8 cellular contexts compared by ENCODE assay signal in the genomic region with DNA sequence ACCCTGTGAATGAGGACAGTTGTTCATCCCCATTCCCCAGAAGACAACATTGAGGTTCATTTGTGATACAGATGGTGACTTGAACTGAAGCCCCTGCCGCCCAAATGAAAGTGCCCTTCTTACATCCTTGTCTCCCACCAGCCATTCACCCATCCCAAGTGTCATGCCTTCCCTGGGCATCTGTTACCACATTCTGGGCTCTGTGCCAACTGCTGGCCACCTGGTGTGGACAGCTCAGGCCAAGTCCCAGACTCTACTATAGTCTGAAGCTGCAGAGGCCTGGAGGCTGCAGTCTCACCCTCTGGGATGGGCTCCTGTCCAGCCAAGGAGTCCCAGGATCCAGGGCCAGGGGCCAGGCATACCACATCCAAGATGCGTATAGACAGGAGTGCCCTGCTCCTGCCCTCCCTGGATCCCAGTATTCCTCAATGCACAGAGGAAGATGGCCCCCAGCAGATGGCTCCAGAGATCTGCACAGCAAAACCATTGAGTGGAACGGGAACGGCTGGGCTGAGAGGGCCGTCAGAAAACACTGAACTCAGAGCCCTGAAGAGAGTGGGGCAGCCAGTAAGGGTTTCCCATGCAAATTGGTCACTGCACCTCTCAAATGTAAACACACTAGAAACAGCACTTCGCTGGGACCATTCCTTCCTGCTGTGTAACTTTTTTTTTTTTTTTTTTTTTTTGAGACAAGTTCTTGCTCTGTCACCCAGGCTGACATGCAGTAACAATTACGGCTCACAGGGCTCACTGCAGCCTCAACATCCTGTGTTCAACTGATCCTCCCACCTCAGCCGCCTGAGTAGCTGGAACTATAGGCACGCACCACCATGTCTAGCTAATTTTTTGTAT. TPM values are rescaled to one million over a fixed set of nuclear protein-coding genes. Genes with fewer than 3 reads are reported as not detected.
A peak's percentile ranks its signal among the peaks of the same experiment; 100 is the strongest.
DNase-seq lines count a peak whose midpoint lies in the region; ATAC-seq and TF ChIP-seq lines count a peak whose summit lies in the region.

No MANE protein-coding gene starts in this region.

- DNase-seq in Caco-2 (peak; percentile 91 to 92), H7 (peak; percentile 85), NCI-H446 (lab: John Stamatoyannopoulos, UW) (peak; percentile 99), lung (ENCODE audit: low spot score) (peak; percentile 84), MM.1S (no peak)
- DNase-seq in activated CD4-positive, alpha-beta T cell treated with anti-CD3 and anti-CD28 coated beads, Interleukin-2, amount 10 ng/mL, durations not matched to agents 24 days and 14 days: peak; percentile 88
- peak; percentile 54 for DNase-seq in stimulated activated naive CD8-positive, alpha-beta T cell treated with anti-CD3 and anti-CD28 coated beads, Interleukin-15, Interleukin-2, amounts not matched to agents 100 U/mL and 50 U/mL, for 24 hours

- H3K9ac ChIP-seq in duodenal mucosa (ENCODE audit: low read depth in 1 of 2, low read length in 2 of 2): peak overlapping the region; percentile 58
- no peak overlapping the region for H3K9ac ChIP-seq in MM.1S (ENCODE audit: low read length)

- CTCF ChIA-PET in Caco-2 (lab: Charles Lee): interaction anchor here (0.5 to 2.5 kb wide), 10 partner anchors 14 to 705 kb away, joined by 3 to 11 read pairs (median 7); no protein-coding TSS in a partner anchor

- H3K27ac ChIP-seq in duodenal mucosa (ENCODE audit: low read depth, low read length) (peak overlapping the region; percentile 49), lung (ENCODE audit: low read depth in 1 of 2, low read length in 1 of 2) (peak overlapping the region in 1 of 2 donors; percentile 85), MM.1S (ENCODE audit: low read length) (no peak overlapping the region)

- peaks cover 36% of the 10 kb centered on the region for H3K36me3 Mint-ChIP-seq in Caco-2 (ENCODE audit: insufficient read depth, unreplicated experiment)
- peaks cover 15% of the 10 kb centered on the region for H3K36me3 Mint-ChIP-seq in activated CD4-positive, alpha-beta T cell treated with anti-CD3 and anti-CD28 coated beads, Interleukin-2, amount 10 ng/mL, durations not matched to agents 24 days and 14 days (ENCODE audit: low read depth)

- no peak overlapping the region for H3K4me3 ChIP-seq in Caco-2 (ENCODE audit: low read depth, low read length)
- no peak overlapping the region for H3K4me3 ChIP-seq in H7 (ENCODE audit: insufficient read depth, low read depth, low read length)
- peak overlapping the region in 1 of 2 donors; percentile 32 for H3K4me3 ChIP-seq in duodenal mucosa (ENCODE audit: low read depth in 1 of 2, low read length in 2 of 2)
- no peak overlapping the region for H3K4me3 ChIP-seq in lung
- H3K4me3 ChIP-seq in MM.1S (ENCODE audit: low read length): no peak overlapping the region

- H3K9me2 ChIP-seq in MM.1S (replicated peaks; ENCODE audit: insufficient read depth, low read length): no peaks in the 10 kb centered on the region

- H3K36me3 ChIP-seq in Caco-2 (ENCODE audit: control insufficient read depth, insufficient read depth, low read length) (no peaks in the 10 kb centered on the region), H7 (replicated peaks; ENCODE audit: control insufficient read depth, insufficient read depth, low read length) (no peaks in the 10 kb centered on the region), duodenal mucosa (ENCODE audit: control insufficient read depth in 1 of 2, insufficient read depth in 2 of 2, low read length in 2 of 2) (peaks cover 0 to 11% of the 10 kb centered on the region in 2 donors), lung (ENCODE audit: control insufficient read depth in 2 of 2, insufficient read depth in 2 of 2, low read length in 2 of 2) (peaks cover 0 to 7% of the 10 kb centered on the region in 2 donors), MM.1S (replicated peaks; ENCODE audit: insufficient read depth, low read length) (no peaks in the 10 kb centered on the region)

- peak; percentile 82 for ATAC-seq in lung (ENCODE audit: insufficient read depth, low FRiP score)
- peak; percentile 51 for ATAC-seq in stimulated activated naive CD8-positive, alpha-beta T cell treated with anti-CD3 and anti-CD28 coated beads, Interleukin-15, Interleukin-2, amounts not matched to agents 100 U/mL and 50 U/mL, for 24 hours

- TF ChIP-seq CTCF in Caco-2 (IDR thresholded peaks at IDR 0.05; ENCODE audit: insufficient read depth in 1 of 2, low read depth in 1 of 2, low read length in 1 of 2, severe bottlenecking in 1 of 2, unreplicated experiment in 1 of 2) (peak; percentile 90 to 98), lung (IDR thresholded peaks at IDR 0.05; ENCODE audit: control extremely low read depth, extremely low read depth) (peak; percentile 70), MM.1S (IDR thresholded peaks at IDR 0.05; ENCODE audit: low read length) (no peak)

- peaks cover 9% of the 10 kb centered on the region for H3K9me3 Mint-ChIP-seq in Caco-2 (ENCODE audit: unreplicated experiment)
- peaks cover 4% of the 10 kb centered on the region for H3K9me3 Mint-ChIP-seq in activated CD4-positive, alpha-beta T cell treated with anti-CD3 and anti-CD28 coated beads, Interleukin-2, amount 10 ng/mL, durations not matched to agents 24 days and 14 days

- H3K27ac Mint-ChIP-seq in Caco-2 (ENCODE audit: unreplicated experiment): peak overlapping the region; percentile 8
- H3K27ac Mint-ChIP-seq in activated CD4-positive, alpha-beta T cell treated with anti-CD3 and anti-CD28 coated beads, Interleukin-2, amount 10 ng/mL, durations not matched to agents 24 days and 14 days: peak overlapping the region; percentile 77

- no peak overlapping the region for H2AFZ ChIP-seq in MM.1S (ENCODE audit: low read length)

- no peaks in the 10 kb centered on the region for H3K27me3 Mint-ChIP-seq in Caco-2 (ENCODE audit: insufficient read depth, unreplicated experiment)
- H3K27me3 Mint-ChIP-seq in activated CD4-positive, alpha-beta T cell treated with anti-CD3 and anti-CD28 coated beads, Interleukin-2, amount 10 ng/mL, durations not matched to agents 24 days and 14 days: no peaks in the 10 kb centered on the region

- no peaks in the 10 kb centered on the region for H3F3A ChIP-seq in MM.1S (ENCODE audit: insufficient read depth, low read length)

- peaks cover 8% of the 10 kb centered on the region; the same call in 1 of the 2 replicates for H3K9me3 ChIP-seq in Caco-2
- no peaks in the 10 kb centered on the region for H3K9me3 ChIP-seq in duodenal mucosa (ENCODE audit: control insufficient read depth in 1 of 2, low read length in 2 of 2)
- no peaks in the 10 kb centered on the region for H3K9me3 ChIP-seq in lung (ENCODE audit: control insufficient read depth in 2 of 2, insufficient read depth in 1 of 2, low read length in 1 of 2)
- no peaks in the 10 kb centered on the region for H3K9me3 ChIP-seq in MM.1S (replicated peaks; ENCODE audit: insufficient read depth, low read length)

- peaks cover 41% of the 10 kb centered on the region for H3K4me1 ChIP-seq in Caco-2
- peaks cover 62 to 64% of the 10 kb centered on the region in 2 donors for H3K4me1 ChIP-seq in duodenal mucosa (ENCODE audit: control insufficient read depth in 1 of 2, insufficient read depth in 2 of 2, low read length in 2 of 2)
- peaks cover 0 to 30% of the 10 kb centered on the region in 2 donors for H3K4me1 ChIP-seq in lung (ENCODE audit: control insufficient read depth in 2 of 2, insufficient read depth in 2 of 2, low read length in 2 of 2)
- H3K4me1 ChIP-seq in MM.1S (ENCODE audit: low read length): no peaks in the 10 kb centered on the region

- no peaks in the 10 kb centered on the region for H3K27me3 ChIP-seq in Caco-2 (replicated peaks; ENCODE audit: control insufficient read depth, insufficient read depth, low read length)
- no peaks in the 10 kb centered on the region for H3K27me3 ChIP-seq in H7 (ENCODE audit: control insufficient read depth, insufficient read depth, low read length)
- no peaks in the 10 kb centered on the region for H3K27me3 ChIP-seq in duodenal mucosa (ENCODE audit: control insufficient read depth in 1 of 2, insufficient read depth in 2 of 2, low read length in 2 of 2)
- H3K27me3 ChIP-seq in lung (ENCODE audit: control insufficient read depth, insufficient read depth): no peaks in the 10 kb centered on the region
- H3K27me3 ChIP-seq in MM.1S (replicated peaks; ENCODE audit: insufficient read depth, low read length): no peaks in the 10 kb centered on the region

- H3K4me1 Mint-ChIP-seq in Caco-2 (ENCODE audit: low read depth, unreplicated experiment): peaks cover 64% of the 10 kb centered on the region
- H3K4me1 Mint-ChIP-seq in activated CD4-positive, alpha-beta T cell treated with anti-CD3 and anti-CD28 coated beads, Interleukin-2, amount 10 ng/mL, durations not matched to agents 24 days and 14 days: peaks cover 56% of the 10 kb centered on the region

- intact Hi-C loops in Caco-2 (cut with micrococcal nuclease; ENCODE audit: unreplicated experiment): loop anchor here (1.0 to 2.0 kb wide), 4 partner anchors 14 to 56 kb away; a partner anchor contains a TSS
- intact Hi-C loops in activated CD4-positive, alpha-beta T cell treated with anti-CD3 and anti-CD28 coated beads, Interleukin-2, amount 10 ng/mL, durations not matched to agents 24 days and 14 days (cut with micrococcal nuclease): loop anchor here (1.0 to 2.0 kb wide), 3 partner anchors 10 to 48 kb away; a partner anchor contains a TSS

- H3K79me2 ChIP-seq in MM.1S (ENCODE audit: low read length): no peaks in the 10 kb centered on the region

- 10 to 11% methylated on average over 9 of the region's 9 CpGs for WGBS in lung, 2 donors

- H4K20me1 ChIP-seq in MM.1S (ENCODE audit: insufficient read depth, low read length): no peaks in the 10 kb centered on the region

- no TSS peak for BruUV-seq in Caco-2 (replicated peaks; lab: Mats Ljungman, UMichigan)

- POLR2A ChIA-PET in Caco-2 (lab: Charles Lee): interaction anchor here (0.7 kb wide), 1 partner anchor 57 kb away, joined by 6 read pairs; no protein-coding TSS in a partner anchor

- no peak overlapping the region for H3K4me3 Mint-ChIP-seq in Caco-2 (ENCODE audit: unreplicated experiment)
- peak overlapping the region; percentile 67 for H3K4me3 Mint-ChIP-seq in activated CD4-positive, alpha-beta T cell treated with anti-CD3 and anti-CD28 coated beads, Interleukin-2, amount 10 ng/mL, durations not matched to agents 24 days and 14 days

- H3K4me2 ChIP-seq in MM.1S (ENCODE audit: low read depth, low read length): no peak overlapping the region

RNA-seq across cellular contexts. Expression of a gene that starts 22.8 kb away (rescaled TPM):
- 115 and 116 TPM in 2 replicates for total RNA-seq in Caco-2 (2022)
- 110 and 116 TPM in 2 replicates for total RNA-seq in H7 (2014; rRNA removed; shearing (Covaris generic))
- 22.7 and 23.8 TPM in 2 replicates for total RNA-seq in activated CD4-positive, alpha-beta T cell treated with anti-CD3 and anti-CD28 coated beads, Interleukin-2, amount 10 ng/mL, durations not matched to agents 24 days and 14 days
- 100 to 1,000 TPM in 1 of 2 donors, 10 to 100 TPM in 1; 64.4 to 145 TPM for total RNA-seq in lung
- 10 to 100 TPM; 39.8 to 46.0 TPM for polyA plus RNA-seq in lung
